19 cellular contexts compared by ENCODE assay signal in the genomic region with DNA sequence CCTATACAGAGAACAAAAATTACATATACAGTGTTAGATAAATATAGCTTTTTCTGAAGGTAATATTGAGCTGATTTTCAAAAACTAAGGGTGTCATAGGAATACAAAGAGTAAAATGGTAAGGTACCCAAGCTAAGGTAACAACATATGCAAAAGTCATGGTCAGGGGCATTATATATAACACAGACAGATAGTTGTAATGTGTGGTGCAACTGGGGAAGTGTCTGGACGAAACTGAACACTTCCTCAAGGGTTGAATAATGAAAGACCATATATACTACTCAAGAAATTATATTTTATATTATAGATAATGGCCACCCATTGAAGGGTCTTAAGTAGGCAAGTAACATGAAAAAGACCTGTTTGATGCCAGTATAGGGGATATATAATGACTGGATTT.
DNase-seq lines count a peak whose midpoint lies in the region; ATAC-seq and TF ChIP-seq lines count a peak whose summit lies in the region.
"Had no signal": no experiment of that assay in that cellular context is flagged by ENCODE, and none has a peak within 500 bp of the region (broad histone marks: within the 10 kb centered on the region; RNA-seq: fewer than 3 reads in every experiment).

No MANE protein-coding gene starts in this region.

- H3K9me3 Mint-ChIP-seq in type B pancreatic cell, result peaks cover 4% of the 10 kb centered on the region

- no peaks in the 10 kb centered on the region for H3K4me1 Mint-ChIP-seq in type B pancreatic cell (ENCODE audit: unreplicated experiment)

- peaks cover 5% of the 10 kb centered on the region for H3K27me3 Mint-ChIP-seq in type B pancreatic cell
- H3K27me3 Mint-ChIP-seq: T-cell had no signal

- DNase-seq in type B pancreatic cell (ENCODE audit: extremely low spot score, unreplicated experiment) (no peak), GM19240 (ENCODE audit: insufficient read length, low spot score) (no peak), RWPE1 (ENCODE audit: low spot score) (no peak)
- no peak for DNase-seq in activated CD8-positive, alpha-beta memory T cell treated with anti-CD3 and anti-CD28 coated beads, Interleukin-2, amount 50 U/mL, for 48 hours
- DNase-seq: activated CD4-positive, alpha-beta T cell treated with anti-CD3 and anti-CD28 coated beads, Interleukin-2, amount 50 U/mL, for 4 hours; activated gamma-delta T cell treated with Interleukin-2 at 50 U/mL for 16 hours; adrenal gland; lower lobe of right lung; NCI-H1092 treated with DMSO at 0.1 percent for 48 hours; NCI-H2081; SHP77; T-cell had no signal

- no peaks in the 10 kb centered on the region for H3K36me3 Mint-ChIP-seq in type B pancreatic cell
- H3K36me3 Mint-ChIP-seq: T-cell had no signal

- CTCF ChIA-PET in RWPE1 (lab: Yijun Ruan, JAX), result no interaction called here

- POLR2A ChIA-PET in RWPE1 (lab: Yijun Ruan, JAX; ENCODE audit: low non-redundant PET), result no interaction called here

- ATAC-seq in GM18499 (IDR thresholded peaks at IDR 0.05; ENCODE audit: insufficient read depth, unreplicated experiment), result peak; percentile 42
- ATAC-seq in GM19452 (IDR thresholded peaks at IDR 0.05; ENCODE audit: unreplicated experiment), result peak; percentile 30
- peak; percentile 36 for ATAC-seq in HG02798 (IDR thresholded peaks at IDR 0.05; ENCODE audit: poor library complexity, unreplicated experiment)
- ATAC-seq in HG03442 (IDR thresholded peaks at IDR 0.05; ENCODE audit: unreplicated experiment), result peak; percentile 43
- ATAC-seq: lower lobe of right lung, T-cell had no signal

- H3K27ac ChIP-seq in RWPE1, result no peak overlapping the region
- H3K27ac ChIP-seq: adrenal gland, C4-2B, lower lobe of right lung, suprapubic skin, VCaP had no signal

- no peak overlapping the region for H3K4me3 Mint-ChIP-seq in type B pancreatic cell
- H3K4me3 Mint-ChIP-seq: T-cell had no signal

- no peak overlapping the region for H3K27ac Mint-ChIP-seq in type B pancreatic cell
- H3K27ac Mint-ChIP-seq: T-cell had no signal

- TF ChIP-seq CTCF in type B pancreatic cell (conservative IDR thresholded peaks at IDR 0.05), result no peak
- no peak for TF ChIP-seq CTCF in RWPE1 (conservative IDR thresholded peaks at IDR 0.05; ENCODE audit: low read depth)
